25 cellular contexts compared by ENCODE assay signal in the genomic region with DNA sequence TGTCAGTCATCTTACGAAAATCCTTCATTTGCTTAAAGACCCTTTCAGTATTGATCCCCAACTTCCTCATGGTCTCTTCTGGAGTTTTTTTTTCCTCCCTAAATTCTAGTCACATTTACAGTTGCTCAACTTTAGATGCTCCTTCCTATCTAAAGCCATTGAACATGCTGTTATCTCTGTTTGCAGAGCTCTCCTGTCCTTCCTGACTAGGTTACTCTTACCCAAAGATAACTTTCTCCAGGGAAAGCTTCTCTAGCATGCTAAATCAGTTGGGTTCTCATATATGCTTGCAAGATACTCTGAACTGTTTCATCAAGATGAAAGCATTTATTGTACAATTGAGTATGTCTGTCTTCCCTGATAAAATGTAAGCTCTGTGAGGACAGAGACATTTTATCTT.
"Had no signal": no experiment of that assay in that cellular context is flagged by ENCODE, and none has a peak within 500 bp of the region (broad histone marks: within the 10 kb centered on the region; RNA-seq: fewer than 3 reads in every experiment).

No MANE protein-coding gene starts in this region.

- H3K27me3 ChIP-seq: gastrocnemius medialis had no signal

- H2AFZ ChIP-seq: hepatocyte had no signal

- H3K27ac ChIP-seq: gastrocnemius medialis, hepatocyte, left ventricle myocardium inferior, skin epidermis, thoracic aorta had no signal

- H3K4me2 ChIP-seq: hepatocyte had no signal

- H3K9me3 Mint-ChIP-seq: activated CD8-positive, alpha-beta T cell treated with anti-CD3 and anti-CD28 coated beads for 36 hours; activated naive CD4-positive, alpha-beta T cell treated with anti-CD3 and anti-CD28 coated beads, Interleukin-2, amount 50 U/mL, for 24 hours; activated T-cell treated with anti-CD3 and anti-CD28 coated beads, Interleukin-2, amount 50 U/mL, for 4 hours; activated T-helper 17 cell treated with anti-CD3 and anti-CD28 coated beads, Interleukin-2, amount 50 U/mL, for 72 hours; central memory CD8-positive, alpha-beta T cell; natural killer cell treated with Interleukin-12 subunit alpha and Interleukin-12 subunit beta and Interleukin-15 and Interleukin-18, amount 100 ng/mL, for 72 hours; stimulated activated naive CD8-positive, alpha-beta T cell treated with anti-CD3 and anti-CD28 coated beads, Interleukin-15, Interleukin-2, amounts not matched to agents 100 ng/mL and 50 ng/mL, for 24 hours; WTC11 had no signal

- H3K4me3 ChIP-seq: gastrocnemius medialis, hepatocyte, left ventricle myocardium inferior, lung, mucosa of descending colon, skin epidermis, thoracic aorta had no signal

- H3K27ac Mint-ChIP-seq: activated CD8-positive, alpha-beta T cell treated with anti-CD3 and anti-CD28 coated beads for 36 hours; activated naive CD4-positive, alpha-beta T cell treated with anti-CD3 and anti-CD28 coated beads, Interleukin-2, amount 50 U/mL, for 24 hours; activated T-helper 17 cell treated with anti-CD3 and anti-CD28 coated beads, Interleukin-2, amount 50 U/mL, for 72 hours; stimulated activated naive CD8-positive, alpha-beta T cell treated with anti-CD3 and anti-CD28 coated beads, Interleukin-15, Interleukin-2, amounts not matched to agents 100 ng/mL and 50 ng/mL, for 24 hours; WTC11 had no signal

- H3K9me3 ChIP-seq: gastrocnemius medialis, left ventricle myocardium inferior, mucosa of descending colon, thoracic aorta had no signal

- H3K4me3 Mint-ChIP-seq: activated CD8-positive, alpha-beta T cell treated with anti-CD3 and anti-CD28 coated beads for 36 hours; activated naive CD4-positive, alpha-beta T cell treated with anti-CD3 and anti-CD28 coated beads, Interleukin-2, amount 50 U/mL, for 24 hours; activated T-cell treated with anti-CD3 and anti-CD28 coated beads, Interleukin-2, amount 50 U/mL, for 4 hours; central memory CD8-positive, alpha-beta T cell; stimulated activated naive CD8-positive, alpha-beta T cell treated with anti-CD3 and anti-CD28 coated beads, Interleukin-15, Interleukin-2, amounts not matched to agents 100 ng/mL and 50 ng/mL, for 24 hours; WTC11 had no signal

- H3K36me3 ChIP-seq: thoracic aorta had no signal

- DNase-seq: activated CD4-positive, alpha-beta T cell treated with anti-CD3 and anti-CD28 coated beads, Interleukin-2, amount 50 U/mL, for 1 hour; activated CD8-positive, alpha-beta T cell treated with anti-CD3 and anti-CD28 coated beads for 36 hours; activated gamma-delta T cell treated with Interleukin-2 at 50 U/mL for 16 hours; activated T-cell treated with anti-CD3 and anti-CD28 coated beads, Interleukin-2, amount 50 U/mL, for 4 hours; dermis blood vessel endothelial cell; effector CD4-positive, alpha-beta T cell; gastrocnemius medialis; glutamatergic neuron; islet precursor cell; left ventricle myocardium inferior; mucosa of descending colon; stimulated activated CD4-positive, alpha-beta T cell treated with anti-CD3 and anti-CD28 coated beads, Interleukin-12 subunit alpha, Interleukin-12 subunit beta, amount 100 ng/mL, for 4 hours; stimulated activated CD4-positive, alpha-beta T cell treated with anti-CD3 and anti-CD28 coated beads, Interleukin-4, amount 100 ng/mL, for 1 hour; trophoblast cell had no signal

- ATAC-seq: activated CD8-positive, alpha-beta T cell treated with anti-CD3 and anti-CD28 coated beads for 36 hours; activated T-cell treated with anti-CD3 and anti-CD28 coated beads, Interleukin-2, amount 50 U/mL, for 4 hours; activated T-helper 17 cell treated with anti-CD3 and anti-CD28 coated beads, Interleukin-2, amount 50 U/mL, for 72 hours; gastrocnemius medialis; mucosa of descending colon; natural killer cell treated with Interleukin-12 subunit alpha and Interleukin-12 subunit beta and Interleukin-15 and Interleukin-18, amount 100 ng/mL, for 72 hours; sciatic nerve; WTC11 had no signal
